ENCODE assay signal across 28 cellular contexts in genomic region chr13:83121904-83122303, GRCh38.
DNase-seq lines count a peak whose midpoint lies in the region; ATAC-seq and TF ChIP-seq lines count a peak whose summit lies in the region.
"Had no signal": no experiment of that assay in that cellular context is flagged by ENCODE, and none has a peak within 500 bp of the region (broad histone marks: within the 10 kb centered on the region; RNA-seq: fewer than 3 reads in every experiment).

No MANE protein-coding gene starts in this region.

- peaks cover 5% of the 10 kb centered on the region for H3K9me3 Mint-ChIP-seq in activated T-helper 17 cell treated with anti-CD3 and anti-CD28 coated beads, Interleukin-2, amount 50 U/mL, for 72 hours
- peaks cover 0 to 9% (median 0%) of the 10 kb centered on the region in 9 donors for H3K9me3 Mint-ChIP-seq in naive thymus-derived CD8-positive, alpha-beta T cell
- H3K9me3 Mint-ChIP-seq: activated CD8-positive, alpha-beta T cell treated with anti-CD3 and anti-CD28 coated beads for 36 hours; activated naive CD8-positive, alpha-beta T cell treated with anti-CD3 and anti-CD28 coated beads, Interleukin-2, amount 10 ng/mL, durations not matched to agents 7 days and 5 days; endodermal cell; stimulated activated naive CD8-positive, alpha-beta T cell treated with anti-CD3 and anti-CD28 coated beads, Interleukin-15, amount 100 ng/mL, for 72 hours had no signal

- no peak for TF ChIP-seq CTCF in fibroblast of mammary gland (conservative IDR thresholded peaks at IDR 0.05; ENCODE audit: control insufficient read depth, insufficient read depth, low read depth, low read length)

- no peak overlapping the region for H3K4me3 ChIP-seq in fibroblast of mammary gland (ENCODE audit: control insufficient read depth, low read depth, low read length)
- H3K4me3 ChIP-seq: esophagus muscularis mucosa, SJCRH30, skin epidermis, vagina had no signal

- no peak overlapping the region for H3K4me3 Mint-ChIP-seq in activated T-helper 17 cell treated with anti-CD3 and anti-CD28 coated beads, Interleukin-2, amount 50 U/mL, for 72 hours
- no peak overlapping the region for H3K4me3 Mint-ChIP-seq in naive thymus-derived CD8-positive, alpha-beta T cell
- H3K4me3 Mint-ChIP-seq: activated CD8-positive, alpha-beta T cell treated with anti-CD3 and anti-CD28 coated beads for 36 hours; activated naive CD8-positive, alpha-beta T cell treated with anti-CD3 and anti-CD28 coated beads, Interleukin-2, amount 10 ng/mL, durations not matched to agents 7 days and 5 days; CD4-positive, alpha-beta memory T cell; endodermal cell; natural killer cell; stimulated activated naive CD8-positive, alpha-beta T cell treated with anti-CD3 and anti-CD28 coated beads, Interleukin-15, amount 100 ng/mL, for 72 hours; T-helper 1 cell treated with Interleukin-12 subunit alpha and Interleukin-12 subunit beta and Interleukin-4 antibody, amounts not matched to agents 30 μg/mL and 1 μg/mL, for 36 hours had no signal

- DNase-seq in NCI-H82 (lab: John Stamatoyannopoulos, UW) (peak; percentile 31), NCI-H82 treated with DMSO at 0.1 percent for 48 hours (lab: John Stamatoyannopoulos, UW; ENCODE audit: unreplicated experiment) (no peak), NCI-H69 (lab: John Stamatoyannopoulos, UW) (peak; percentile 62), fibroblast of mammary gland (ENCODE audit: low read depth) (peak; percentile 1), NCI-H2171 treated with DMSO at 0.1 percent for 48 hours (lab: John Stamatoyannopoulos, UW) (no peak), occipital lobe (lab: John Stamatoyannopoulos, UW) (no peak)
- no peak for DNase-seq in naive thymus-derived CD8-positive, alpha-beta T cell
- DNase-seq: activated CD4-positive, alpha-beta T cell treated with anti-CD3 and anti-CD28 coated beads for 1 hour; activated CD8-positive, alpha-beta T cell treated with anti-CD3 and anti-CD28 coated beads for 36 hours; activated effector memory CD4-positive, alpha-beta T cell treated with Interleukin-2 at 50 U/mL for 16 hours; activated naive CD8-positive, alpha-beta T cell treated with anti-CD3 and anti-CD28 coated beads, Interleukin-2, amount 10 ng/mL, durations not matched to agents 7 days and 5 days; activated T-cell treated with anti-CD3 and anti-CD28 coated beads for 4 hours; AML-193; CD4-positive, alpha-beta memory T cell; central memory CD4-positive, alpha-beta T cell; endodermal cell; GDM1; midbrain; natural killer cell; NCI-H510A; stimulated activated naive CD8-positive, alpha-beta T cell treated with anti-CD3 and anti-CD28 coated beads, Interleukin-15, amount 100 ng/mL, for 72 hours had no signal

- no peaks in the 10 kb centered on the region for H3K27me3 Mint-ChIP-seq in activated T-helper 17 cell treated with anti-CD3 and anti-CD28 coated beads, Interleukin-2, amount 50 U/mL, for 72 hours
- H3K27me3 Mint-ChIP-seq in naive thymus-derived CD8-positive, alpha-beta T cell = no peaks in the 10 kb centered on the region
- H3K27me3 Mint-ChIP-seq: activated CD8-positive, alpha-beta T cell treated with anti-CD3 and anti-CD28 coated beads for 36 hours; activated naive CD8-positive, alpha-beta T cell treated with anti-CD3 and anti-CD28 coated beads, Interleukin-2, amount 10 ng/mL, durations not matched to agents 7 days and 5 days; CD4-positive, alpha-beta memory T cell; stimulated activated naive CD8-positive, alpha-beta T cell treated with anti-CD3 and anti-CD28 coated beads, Interleukin-15, amount 100 ng/mL, for 72 hours had no signal

- no peaks in the 10 kb centered on the region for H3K4me1 Mint-ChIP-seq in activated T-helper 17 cell treated with anti-CD3 and anti-CD28 coated beads, Interleukin-2, amount 50 U/mL, for 72 hours
- no peaks in the 10 kb centered on the region for H3K4me1 Mint-ChIP-seq in naive thymus-derived CD8-positive, alpha-beta T cell
- H3K4me1 Mint-ChIP-seq: activated naive CD8-positive, alpha-beta T cell treated with anti-CD3 and anti-CD28 coated beads, Interleukin-2, amount 10 ng/mL, durations not matched to agents 7 days and 5 days; CD4-positive, alpha-beta memory T cell; endodermal cell; natural killer cell; stimulated activated naive CD8-positive, alpha-beta T cell treated with anti-CD3 and anti-CD28 coated beads, Interleukin-15, amount 100 ng/mL, for 72 hours had no signal

- POLR2A ChIA-PET in naive thymus-derived CD8-positive, alpha-beta T cell (lab: Charles Lee) = no interaction called here

- no peak for ATAC-seq in activated T-helper 17 cell treated with anti-CD3 and anti-CD28 coated beads, Interleukin-2, amount 50 U/mL, for 72 hours (replicated peaks)
- no peak for ATAC-seq in naive thymus-derived CD8-positive, alpha-beta T cell
- ATAC-seq: activated CD8-positive, alpha-beta T cell treated with anti-CD3 and anti-CD28 coated beads for 36 hours; HCT116; natural killer cell; stimulated activated naive CD8-positive, alpha-beta T cell treated with anti-CD3 and anti-CD28 coated beads, Interleukin-15, amount 100 ng/mL, for 72 hours had no signal

- H3K36me3 Mint-ChIP-seq in activated T-helper 17 cell treated with anti-CD3 and anti-CD28 coated beads, Interleukin-2, amount 50 U/mL, for 72 hours (ENCODE audit: low read depth) = no peaks in the 10 kb centered on the region
- no peaks in the 10 kb centered on the region for H3K36me3 Mint-ChIP-seq in naive thymus-derived CD8-positive, alpha-beta T cell
- H3K36me3 Mint-ChIP-seq: activated naive CD8-positive, alpha-beta T cell treated with anti-CD3 and anti-CD28 coated beads, Interleukin-2, amount 10 ng/mL, durations not matched to agents 7 days and 5 days; CD4-positive, alpha-beta memory T cell; natural killer cell had no signal

- H3K27ac Mint-ChIP-seq in activated T-helper 17 cell treated with anti-CD3 and anti-CD28 coated beads, Interleukin-2, amount 50 U/mL, for 72 hours = no peak overlapping the region
- H3K27ac Mint-ChIP-seq in naive thymus-derived CD8-positive, alpha-beta T cell = no peak overlapping the region
- H3K27ac Mint-ChIP-seq: activated CD8-positive, alpha-beta T cell treated with anti-CD3 and anti-CD28 coated beads for 36 hours; activated naive CD8-positive, alpha-beta T cell treated with anti-CD3 and anti-CD28 coated beads, Interleukin-2, amount 10 ng/mL, durations not matched to agents 7 days and 5 days; CD4-positive, alpha-beta memory T cell; endodermal cell; natural killer cell; stimulated activated naive CD8-positive, alpha-beta T cell treated with anti-CD3 and anti-CD28 coated beads, Interleukin-15, amount 100 ng/mL, for 72 hours; T-helper 1 cell treated with Interleukin-12 subunit alpha and Interleukin-12 subunit beta and Interleukin-4 antibody, amounts not matched to agents 30 μg/mL and 1 μg/mL, for 36 hours had no signal

Comparison
In these comparisons a context has a peak if more than half of its experiments do, and no peak if none do; other contexts are left out.
1. DNase-seq: peak in NCI-H82 (single experiment), NCI-H69 (single experiment) and fibroblast of mammary gland (single experiment); none in NCI-H82 treated with DMSO at 0.1 percent for 48 hours (single experiment), NCI-H2171 treated with DMSO at 0.1 percent for 48 hours (single experiment), occipital lobe (single experiment) and naive thymus-derived CD8-positive, alpha-beta T cell (0 of 10).